In the genomic region with DNA sequence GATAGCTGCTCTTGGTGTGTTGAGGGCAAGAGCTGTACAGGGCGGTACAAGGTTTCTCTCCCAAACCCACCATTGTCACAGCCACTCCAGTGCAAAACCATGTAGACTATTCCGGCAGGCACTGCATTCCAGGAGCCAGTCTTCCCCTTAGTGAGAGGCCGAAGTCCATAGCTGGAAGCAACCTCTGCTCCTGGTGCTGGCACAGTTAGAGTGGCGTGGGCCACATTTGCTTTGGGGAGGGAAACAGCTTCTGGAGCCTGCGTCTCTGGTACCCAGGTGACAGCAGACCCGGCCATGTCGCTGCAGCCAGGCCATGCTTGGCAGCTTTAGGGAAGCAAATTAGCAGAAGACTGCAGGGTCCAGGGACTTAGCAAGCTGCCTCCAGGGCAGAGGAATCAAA, we compare ENCODE assay signal across 25 cellular contexts.
"Had no signal": no experiment of that assay in that cellular context is flagged by ENCODE, and none has a peak within 500 bp of the region (broad histone marks: within the 10 kb centered on the region; RNA-seq: fewer than 3 reads in every experiment).

No MANE protein-coding gene starts in this region.

- H3K27ac Mint-ChIP-seq: activated CD8-positive, alpha-beta T cell treated with anti-CD3 and anti-CD28 coated beads, Interleukin-2, amount 10 ng/mL, durations not matched to agents 7 days and 5 days; activated naive CD8-positive, alpha-beta T cell treated with anti-CD3 and anti-CD28 coated beads, Interleukin-2, amount 50 U/mL, for 24 hours; T-helper 17 cell; WTC11 had no signal

- ATAC-seq: activated CD8-positive, alpha-beta T cell treated with anti-CD3 and anti-CD28 coated beads, Interleukin-2, amount 10 ng/mL, durations not matched to agents 7 days and 5 days; activated naive CD4-positive, alpha-beta T cell treated with anti-CD3 and anti-CD28 coated beads, Interleukin-2, amount 50 U/mL, for 72 hours; activated naive CD8-positive, alpha-beta T cell treated with anti-CD3 and anti-CD28 coated beads, Interleukin-2, amount 50 U/mL, for 24 hours; body of pancreas; PC-3; T-helper 17 cell; WTC11 had no signal

- H3K4me3 ChIP-seq: ascending aorta, body of pancreas had no signal

- H3K4me1 Mint-ChIP-seq: activated naive CD8-positive, alpha-beta T cell treated with anti-CD3 and anti-CD28 coated beads, Interleukin-2, amount 50 U/mL, for 24 hours had no signal

- DNase-seq: activated CD4-positive, alpha-beta T cell treated with anti-CD3 and anti-CD28 coated beads for 48 hours; activated CD4-positive, alpha-beta T cell treated with anti-CD3 and anti-CD28 coated beads, Interleukin-2, amount 50 U/mL, for 4 hours; activated CD4-positive, CD25-positive, alpha-beta regulatory T cell treated with anti-CD3 and anti-CD28 coated beads, Interleukin-2, amount 50 U/mL, for 72 hours; activated CD8-positive, alpha-beta memory T cell treated with anti-CD3 and anti-CD28 coated beads, Interleukin-2, amount 50 U/mL, for 48 hours; activated CD8-positive, alpha-beta T cell treated with anti-CD3 and anti-CD28 coated beads, Interleukin-2, amount 10 ng/mL, durations not matched to agents 7 days and 5 days; activated naive CD4-positive, alpha-beta T cell treated with Interleukin-2 at 50 U/mL for 16 hours; activated naive CD8-positive, alpha-beta T cell treated with anti-CD3 and anti-CD28 coated beads, Interleukin-2, amount 50 U/mL, for 24 hours; activated T-cell treated with anti-CD3 and anti-CD28 coated beads, Interleukin-2, amount 50 U/mL, for 1 hour; amniotic stem cell; body of pancreas; Kasumi-1; KBM-7; NCI-H1105 treated with DMSO at 0.1 percent for 48 hours; NCI-H1436 treated with DMSO at 0.1 percent for 48 hours; NCI-H187; NCI-H2081; NCI-H510A treated with DMSO at 0.1 percent for 48 hours; NCI-H69; PC-3; SHP77 treated with DMSO at 0.1 percent for 48 hours; T-helper 17 cell; T-helper 9 cell had no signal

- H3K36me3 Mint-ChIP-seq: activated naive CD4-positive, alpha-beta T cell treated with anti-CD3 and anti-CD28 coated beads, Interleukin-2, amount 50 U/mL, for 72 hours; WTC11 had no signal

- H3K4me3 Mint-ChIP-seq: activated CD8-positive, alpha-beta T cell treated with anti-CD3 and anti-CD28 coated beads, Interleukin-2, amount 10 ng/mL, durations not matched to agents 7 days and 5 days; activated naive CD8-positive, alpha-beta T cell treated with anti-CD3 and anti-CD28 coated beads, Interleukin-2, amount 50 U/mL, for 24 hours; T-helper 17 cell; WTC11 had no signal
